In genomic region chr22:37266581-37267127, GRCh38 we compare ENCODE assay signal across 1 cellular context.
TF ChIP-seq lines count a peak whose summit lies in the region.

No MANE protein-coding gene starts in this region.

TF ChIP-seq in K562, 482 proteins besides CTCF, POLR2A, EP300 and RAD21:
- no peak for TF ChIP-seq TSC22D4 (tag; IDR thresholded peaks at IDR 0.05)
- TF ChIP-seq SMARCB1 (IDR thresholded peaks at IDR 0.05; ENCODE audit: insufficient read length, low read depth): no peak
- no peak for TF ChIP-seq BCOR (IDR thresholded peaks at IDR 0.05)
- no peak for TF ChIP-seq ELF2 (CRISPR knock-in tag; IDR thresholded peaks at IDR 0.05)
- no peak for TF ChIP-seq PPARD (CRISPR knock-in tag; IDR thresholded peaks at IDR 0.05)
- no peak for TF ChIP-seq E2F3 (CRISPR knock-in tag; IDR thresholded peaks at IDR 0.05)
- no peak for TF ChIP-seq NR0B1 (IDR thresholded peaks at IDR 0.05; ENCODE audit: partially characterized antibody)
- TF ChIP-seq KLF16 (IDR thresholded peaks at IDR 0.05): no peak
- TF ChIP-seq MBD2 (IDR thresholded peaks at IDR 0.05; ENCODE audit: borderline replicate concordance, low read depth): no peak
- TF ChIP-seq SMAD1 (IDR thresholded peaks at IDR 0.05; ENCODE audit: low read depth, low read length, partially characterized antibody): no peak
